14 cellular contexts compared by ENCODE assay signal in the genomic region with DNA sequence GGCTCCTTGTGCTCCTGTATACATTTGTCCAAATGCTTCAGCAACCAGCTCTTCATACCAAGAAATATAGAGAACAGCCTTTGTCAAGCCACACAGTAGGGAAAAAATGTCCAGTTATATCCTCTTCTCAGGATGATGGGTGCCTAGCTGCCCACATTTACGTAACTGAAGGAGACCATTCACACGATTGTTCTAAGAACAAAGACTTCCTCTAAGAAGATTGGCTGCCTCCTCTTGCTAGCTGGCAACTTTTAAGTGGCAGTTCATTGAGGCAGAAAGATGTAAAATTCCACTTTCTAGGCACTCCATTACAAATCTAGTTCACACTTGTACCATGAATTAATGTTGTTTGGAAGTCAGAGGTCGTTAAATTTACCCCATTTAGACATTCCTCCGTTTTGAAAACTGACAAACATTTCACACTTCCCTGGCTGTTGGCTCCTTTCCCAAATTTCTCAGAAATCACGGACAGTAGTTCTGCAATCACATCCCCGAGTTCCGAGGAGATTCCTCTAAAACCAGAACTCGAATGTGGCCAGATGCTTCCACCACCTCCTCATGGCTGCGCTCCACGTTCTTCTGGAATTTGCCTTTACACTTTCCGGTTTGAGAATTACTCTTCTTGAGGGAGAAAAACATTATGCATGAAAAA. TPM values are rescaled to one million over a fixed set of nuclear protein-coding genes. Genes with fewer than 3 reads are reported as not detected.
DNase-seq lines count a peak whose midpoint lies in the region; ATAC-seq, FAIRE-seq and TF ChIP-seq lines count a peak whose summit lies in the region.
"Had no signal": no experiment of that assay in that cellular context is flagged by ENCODE, and none has a peak within 500 bp of the region (broad histone marks: within the 10 kb centered on the region; RNA-seq: fewer than 3 reads in every experiment).

No MANE protein-coding gene starts in this region.

- no peak overlapping the region for H3K4me2 ChIP-seq in astrocyte (ENCODE audit: low read length)
- H3K4me2 ChIP-seq in parathyroid adenoma (ENCODE audit: low read length) = no peak overlapping the region
- H3K4me2 ChIP-seq: PC-9 had no signal

- TF ChIP-seq CTCF in AG09309 (IDR thresholded peaks at IDR 0.05; ENCODE audit: control insufficient read depth, insufficient read depth, low read depth, low read length, missing control alignments) (no peak), astrocyte (IDR thresholded peaks at IDR 0.05; ENCODE audit: insufficient read depth, low read depth, low read length) (no peak), parathyroid adenoma (IDR thresholded peaks at IDR 0.05) (no peak), WERI-Rb-1 (IDR thresholded peaks at IDR 0.05; ENCODE audit: low read depth, low read length) (no peak)

- H3K79me2 ChIP-seq in astrocyte (ENCODE audit: insufficient read depth, low read length) = no peaks in the 10 kb centered on the region
- no peaks in the 10 kb centered on the region for H3K79me2 ChIP-seq in parathyroid adenoma

- peak; percentile 80 for FAIRE-seq in astrocyte (lab: Jason Lieb, UNC)

- ATAC-seq in left cardiac atrium (peak; percentile 39 to 55), HG03460 (IDR thresholded peaks at IDR 0.05; ENCODE audit: unreplicated experiment) (no peak)

- H3K9me3 Mint-ChIP-seq in astrocyte (ENCODE audit: unreplicated experiment) = peaks cover 13% of the 10 kb centered on the region
- peaks cover 8% of the 10 kb centered on the region for H3K9me3 Mint-ChIP-seq in activated CD4-positive, alpha-beta memory T cell treated with anti-CD3 and anti-CD28 coated beads for 36 hours

- H3K4me3 Mint-ChIP-seq in astrocyte (ENCODE audit: unreplicated experiment) = no peak overlapping the region
- H3K4me3 Mint-ChIP-seq in activated CD4-positive, alpha-beta memory T cell treated with anti-CD3 and anti-CD28 coated beads for 36 hours = no peak overlapping the region
- H3K4me3 Mint-ChIP-seq: activated T-cell treated with anti-CD3 and anti-CD28 coated beads, Interleukin-2, amount 50 U/mL, for 24 hours had no signal

- H3K4me3 ChIP-seq in AG09309 (ENCODE audit: control insufficient read depth, low read depth, low read length) (no peak overlapping the region), astrocyte (ENCODE audit: insufficient read depth, low read depth, low read length) (no peak overlapping the region), parathyroid adenoma (ENCODE audit: low read depth, low read length) (no peak overlapping the region), WERI-Rb-1 (ENCODE audit: low read depth, low read length) (no peak overlapping the region)
- H3K4me3 ChIP-seq: lung, PC-9 had no signal

- H3K36me3 ChIP-seq in astrocyte (ENCODE audit: insufficient read depth, low read length) = no peaks in the 10 kb centered on the region
- no peaks in the 10 kb centered on the region for H3K36me3 ChIP-seq in parathyroid adenoma (ENCODE audit: control insufficient read depth, insufficient read depth, low read length)
- H3K36me3 ChIP-seq in WERI-Rb-1 = no peaks in the 10 kb centered on the region

- intact Hi-C loops in left cardiac atrium (cut with DNase I) = no loop called here
- intact Hi-C loops in activated CD4-positive, alpha-beta memory T cell treated with anti-CD3 and anti-CD28 coated beads for 36 hours (cut with micrococcal nuclease) = no loop called here

- peaks cover 4% of the 10 kb centered on the region for H3K36me3 Mint-ChIP-seq in astrocyte (ENCODE audit: low read depth, unreplicated experiment)
- H3K36me3 Mint-ChIP-seq in activated CD4-positive, alpha-beta memory T cell treated with anti-CD3 and anti-CD28 coated beads for 36 hours = no peaks in the 10 kb centered on the region

- H3K27ac ChIP-seq in astrocyte (ENCODE audit: low read depth, low read length) = no peak overlapping the region
- peak overlapping the region; percentile 11 for H3K27ac ChIP-seq in parathyroid adenoma
- no peak overlapping the region for H3K27ac ChIP-seq in WERI-Rb-1
- H3K27ac ChIP-seq: PC-9 had no signal

- H3K4me1 ChIP-seq in astrocyte (ENCODE audit: insufficient read depth, low read length) = no peaks in the 10 kb centered on the region
- H3K4me1 ChIP-seq in parathyroid adenoma = no peaks in the 10 kb centered on the region

- CTCF ChIA-PET in activated CD4-positive, alpha-beta memory T cell treated with anti-CD3 and anti-CD28 coated beads for 36 hours (lab: Charles Lee) = no interaction called here

- peaks cover 2% of the 10 kb centered on the region for H3K27me3 Mint-ChIP-seq in astrocyte (ENCODE audit: low read depth, unreplicated experiment)
- peaks cover 1% of the 10 kb centered on the region for H3K27me3 Mint-ChIP-seq in activated CD4-positive, alpha-beta memory T cell treated with anti-CD3 and anti-CD28 coated beads for 36 hours
- H3K27me3 Mint-ChIP-seq: activated T-cell treated with anti-CD3 and anti-CD28 coated beads, Interleukin-2, amount 50 U/mL, for 24 hours had no signal

- DNase-seq in AG09309 (ENCODE audit: low read depth) = peak; percentile 65
- peak; percentile 78 for DNase-seq in astrocyte (ENCODE audit: low read depth)
- no peak for DNase-seq in left cardiac atrium
- no peak for DNase-seq in activated CD4-positive, alpha-beta memory T cell treated with anti-CD3 and anti-CD28 coated beads for 36 hours
- DNase-seq in WERI-Rb-1 = no peak
- no peak for DNase-seq in MV-4-11 (lab: John Stamatoyannopoulos, UW)
- DNase-seq: activated T-cell treated with anti-CD3 and anti-CD28 coated beads, Interleukin-2, amount 50 U/mL, for 24 hours; NCI-H2171; PC-9; stimulated activated CD4-positive, alpha-beta T cell treated with anti-CD3 and anti-CD28 coated beads, Interleukin-12 subunit alpha, Interleukin-12 subunit beta, amount 100 ng/mL, for 4 hours; stimulated activated CD8-positive, alpha-beta memory T cell treated with anti-CD3 and anti-CD28 coated beads, Interleukin-4, amount 100 ng/mL, for 48 hours had no signal

- H4K20me1 ChIP-seq in astrocyte (ENCODE audit: insufficient read depth, low read length) = no peaks in the 10 kb centered on the region

- no peaks in the 10 kb centered on the region for H3K4me1 Mint-ChIP-seq in astrocyte (ENCODE audit: low read depth, unreplicated experiment)
- peaks cover 5% of the 10 kb centered on the region for H3K4me1 Mint-ChIP-seq in activated CD4-positive, alpha-beta memory T cell treated with anti-CD3 and anti-CD28 coated beads for 36 hours (ENCODE audit: low read depth)

- H3K27ac Mint-ChIP-seq in astrocyte (ENCODE audit: unreplicated experiment) = no peak overlapping the region
- H3K27ac Mint-ChIP-seq in activated CD4-positive, alpha-beta memory T cell treated with anti-CD3 and anti-CD28 coated beads for 36 hours = no peak overlapping the region
- H3K27ac Mint-ChIP-seq: activated T-cell treated with anti-CD3 and anti-CD28 coated beads, Interleukin-2, amount 50 U/mL, for 24 hours had no signal

- no peak overlapping the region for H3K9ac ChIP-seq in astrocyte (ENCODE audit: low read length)
- H3K9ac ChIP-seq in parathyroid adenoma = no peak overlapping the region

- H3K9me3 ChIP-seq in astrocyte (ENCODE audit: insufficient read depth, low read depth, low read length) (no peaks in the 10 kb centered on the region), parathyroid adenoma (ENCODE audit: control insufficient read depth, low read length) (no peaks in the 10 kb centered on the region), WERI-Rb-1 (ENCODE audit: severe bottlenecking) (no peaks in the 10 kb centered on the region)

- H2AFZ ChIP-seq in astrocyte (ENCODE audit: low read depth, low read length) = no peak overlapping the region
- no peak overlapping the region for H2AFZ ChIP-seq in parathyroid adenoma
- H2AFZ ChIP-seq: PC-9 had no signal

- POLR2A ChIA-PET in activated CD4-positive, alpha-beta memory T cell treated with anti-CD3 and anti-CD28 coated beads for 36 hours (lab: Charles Lee) = interaction anchor here (0.5 kb wide), 1 partner anchor 23 kb away, joined by 3 read pairs; no protein-coding TSS in a partner anchor

- no peaks in the 10 kb centered on the region for H3K27me3 ChIP-seq in astrocyte (ENCODE audit: insufficient read depth, low read length)
- H3K27me3 ChIP-seq in parathyroid adenoma (ENCODE audit: control insufficient read depth, insufficient read depth, low read length) = no peaks in the 10 kb centered on the region
- no peaks in the 10 kb centered on the region for H3K27me3 ChIP-seq in WERI-Rb-1 (ENCODE audit: insufficient read depth, low read depth, severe bottlenecking)

RNA-seq across cellular contexts. Expression of a gene that starts 45.6 kb away (rescaled TPM):
- total RNA-seq in astrocyte (12.3 and 17.5 TPM in 2 replicates), left cardiac atrium (10 to 100 TPM; 30.8 to 44.1 TPM)
- 100 to 1,000 TPM; 135 to 140 TPM for total RNA-seq in activated CD4-positive, alpha-beta memory T cell treated with anti-CD3 and anti-CD28 coated beads for 36 hours

Comparison
In these comparisons a context has a peak if more than half of its experiments do, and no peak if none do; other contexts are left out.
1. DNase-seq: peak in AG09309 (single experiment) and astrocyte (single experiment); none in left cardiac atrium (single experiment), activated CD4-positive, alpha-beta memory T cell treated with anti-CD3 and anti-CD28 coated beads for 36 hours (single experiment), WERI-Rb-1 (single experiment) and MV-4-11 (single experiment).